In genomic region chr7:100101016-100101862, GRCh38 we compare ENCODE assay signal across 8 cellular contexts. TPM values are rescaled to one million over a fixed set of nuclear protein-coding genes. Genes with fewer than 3 reads are reported as not detected.
DNase-seq lines count a peak whose midpoint lies in the region; ATAC-seq and TF ChIP-seq lines count a peak whose summit lies in the region.

TSS of gene AP4M1 (plus strand) at chr7:100101643. CDS start at chr7:100101715, 72 bp downstream.
TSS of gene MCM7 (minus strand) at chr7:100101397. CDS start at chr7:100101294, 103 bp downstream.

- peaks cover 40% of the 10 kb centered on the region for H3K4me1 Mint-ChIP-seq in activated CD4-positive, alpha-beta memory T cell treated with anti-CD3 and anti-CD28 coated beads for 36 hours (ENCODE audit: low read depth)

- CTCF ChIA-PET in activated CD4-positive, alpha-beta memory T cell treated with anti-CD3 and anti-CD28 coated beads for 36 hours (lab: Charles Lee) = interaction anchor here (1.4 to 3.1 kb wide), 5 partner anchors 11 to 31 kb away, joined by 4 to 21 read pairs (median 8); partner anchors contain the start of gene COPS6

- H3K4me3 ChIP-seq in dorsolateral prefrontal cortex (peak within 1 kb of the TSS; percentile 61 to 99 (median 83)), lower leg skin (ENCODE audit: low read depth, poor library complexity, severe bottlenecking) (peak within 1 kb of the TSS; percentile 52)

- H3K4me3 Mint-ChIP-seq in activated CD4-positive, alpha-beta memory T cell treated with anti-CD3 and anti-CD28 coated beads for 36 hours = peak within 1 kb of the TSS; percentile 90

- peak within 1 kb of the TSS; percentile 95 for H3K27ac Mint-ChIP-seq in activated CD4-positive, alpha-beta memory T cell treated with anti-CD3 and anti-CD28 coated beads for 36 hours

- H3K36me3 Mint-ChIP-seq in activated CD4-positive, alpha-beta memory T cell treated with anti-CD3 and anti-CD28 coated beads for 36 hours = peaks cover 46% of the 10 kb centered on the region

- TF ChIP-seq CTCF in dorsolateral prefrontal cortex (IDR thresholded peaks at IDR 0.05 in 54 of 56, conservative IDR thresholded peaks at IDR 0.05 in 2 of 56; ENCODE audit: low read depth in 1 of 56, partially characterized antibody in 56 of 56) (peak in 8 of 56 donors; percentile 9 to 45 (median 16)), lower leg skin (IDR thresholded peaks at IDR 0.05) (no peak)

- no peak for TF ChIP-seq POLR2A in lower leg skin (IDR thresholded peaks at IDR 0.05)

- peak within 1 kb of the TSS; percentile 73 to 98 (median 94) for H3K27ac ChIP-seq in dorsolateral prefrontal cortex

- ATAC-seq in GM19438 (IDR thresholded peaks at IDR 0.05; ENCODE audit: low read depth, unreplicated experiment) = peak; percentile 87
- peak; percentile 48 for ATAC-seq in HG03575 (IDR thresholded peaks at IDR 0.05; ENCODE audit: extremely low read depth, insufficient number of reproducible peaks, low FRiP score, unreplicated experiment)

- no peaks in the 10 kb centered on the region for H3K9me3 Mint-ChIP-seq in activated CD4-positive, alpha-beta memory T cell treated with anti-CD3 and anti-CD28 coated beads for 36 hours

- DNase-seq in CD1c-positive myeloid dendritic cell (ENCODE audit: extremely low spot score) (peak; percentile 99), NCI-H82 treated with DMSO at 0.1 percent for 48 hours (lab: John Stamatoyannopoulos, UW; ENCODE audit: unreplicated experiment) (peak; percentile 96), dorsolateral prefrontal cortex (peak; percentile 98 to 100 (median 100)), lower leg skin (ENCODE audit: low spot score in 2 of 2) (peak; percentile 98 to 100)
- DNase-seq in activated CD4-positive, alpha-beta memory T cell treated with anti-CD3 and anti-CD28 coated beads for 36 hours = peak; percentile 99
- peak; percentile 96 to 98 for DNase-seq in stimulated activated CD4-positive, alpha-beta T cell treated with anti-CD3 and anti-CD28 coated beads, Interleukin-4, amount 100 ng/mL, for 48 hours (ENCODE audit: low read depth in 2 of 2)

- WGBS in lower leg skin, 2 donors = 0 to 2% methylated on average over 34 to 80 of the region's 80 CpGs

- POLR2A ChIA-PET in activated CD4-positive, alpha-beta memory T cell treated with anti-CD3 and anti-CD28 coated beads for 36 hours (lab: Charles Lee) = interaction anchor here (0.6 to 3.5 kb wide), 21 partner anchors 9 to 543 kb away, joined by 3 to 44 read pairs (median 5); partner anchors contain the start of genes COPS6, LAMTOR4, MBLAC1 and MEPCE

- no peaks in the 10 kb centered on the region for H3K27me3 ChIP-seq in dorsolateral prefrontal cortex

- no peaks in the 10 kb centered on the region for H3K27me3 Mint-ChIP-seq in activated CD4-positive, alpha-beta memory T cell treated with anti-CD3 and anti-CD28 coated beads for 36 hours

- intact Hi-C loops in activated CD4-positive, alpha-beta memory T cell treated with anti-CD3 and anti-CD28 coated beads for 36 hours (cut with micrococcal nuclease) = loop anchor here (1.0 kb wide), 3 partner anchors 18 to 26 kb away; partner anchors contain the start of genes CNPY4, TAF6 and ZNF3
- intact Hi-C loops in dorsolateral prefrontal cortex (cut with DNase I) = loop anchor here (1.0 to 10.0 kb wide), 3 partner anchors 18 to 324 kb away; partner anchors contain the start of genes MBLAC1 (in 2 of the 2), CNPY4 (in 1 of the 2), MEPCE (in 1 of the 2) and TAF6 (in 1 of the 2)
- intact Hi-C loops in lower leg skin (cut with DNase I; ENCODE audit: low total_unique reads) = no loop called here

RNA-seq across cellular contexts. Expression of gene AP4M1, which starts in this region (rescaled TPM):
- total RNA-seq in activated CD4-positive, alpha-beta memory T cell treated with anti-CD3 and anti-CD28 coated beads for 36 hours = 10 to 100 TPM; 11.3 to 12.2 TPM
- total RNA-seq in dorsolateral prefrontal cortex (10 to 100 TPM; 11.3 to 28.4 (median 19.5) TPM), lower leg skin (10 to 100 TPM; 18.6 to 24.6 (median 21.0) TPM)

RNA-seq across cellular contexts. Expression of gene MCM7, which starts in this region (rescaled TPM):
- 100 to 1,000 TPM; 393 to 398 TPM for total RNA-seq in activated CD4-positive, alpha-beta memory T cell treated with anti-CD3 and anti-CD28 coated beads for 36 hours
- 10 to 100 TPM; 19.4 to 81.4 (median 38.0) TPM for total RNA-seq in dorsolateral prefrontal cortex
- 10 to 100 TPM; 41.5 to 52.2 (median 50.4) TPM for total RNA-seq in lower leg skin

Comparison
In these comparisons a context has a peak if more than half of its experiments do, and no peak if none do; other contexts are left out.
1. Peak in every context shown above with its lines: DNase-seq, ATAC-seq, H3K4me3 ChIP-seq and H3K27ac ChIP-seq.
2. RNA of gene MCM7 (total RNA-seq): 393 to 398 TPM in activated CD4-positive, alpha-beta memory T cell treated with anti-CD3 and anti-CD28 coated beads for 36 hours; 41.5 to 52.2 TPM in lower leg skin and 19.4 to 81.4 TPM in dorsolateral prefrontal cortex; every median in the first group is over 4 times any median in the second.